28 cellular contexts compared by ENCODE assay signal in genomic region chr2:110870545-110870944, GRCh38.
"Had no signal": no experiment of that assay in that cellular context is flagged by ENCODE, and none has a peak within 500 bp of the region (broad histone marks: within the 10 kb centered on the region; RNA-seq: fewer than 3 reads in every experiment).

No MANE protein-coding gene starts in this region.

- H3K4me1 ChIP-seq: ascending aorta, esophagus squamous epithelium had no signal

- H3K9me3 Mint-ChIP-seq: activated CD4-positive, alpha-beta T cell treated with anti-CD3 and anti-CD28 coated beads, Interleukin-2, amount 10 ng/mL, durations not matched to agents 7 days and 5 days; activated naive CD4-positive, alpha-beta T cell treated with anti-CD3 and anti-CD28 coated beads, Interleukin-2, amount 10 ng/mL, durations not matched to agents 7 days and 5 days; activated naive CD4-positive, alpha-beta T cell treated with anti-CD3 and anti-CD28 coated beads, Interleukin-2, amount 50 U/mL, for 72 hours; activated naive CD8-positive, alpha-beta T cell treated with anti-CD3 and anti-CD28 coated beads, Interleukin-2, amount 10 ng/mL, durations not matched to agents 7 days and 5 days; activated T-cell treated with anti-CD3 and anti-CD28 coated beads, Interleukin-2, amount 50 U/mL, for 24 hours; activated T-cell treated with anti-CD3 and anti-CD28 coated beads, Interleukin-2, amount 50 U/mL, for 72 hours; central memory CD8-positive, alpha-beta T cell; dendritic cell treated with granulocyte-macrophage colony-stimulating factor and Interleukin-4, amounts not matched to agents 40 ng/mL and 50 ng/mL, for 4 days; effector memory CD8-positive, alpha-beta T cell; T-cell; T-helper 1 cell treated with Interleukin-12 subunit alpha and Interleukin-12 subunit beta and Interleukin-4 antibody, amounts not matched to agents 30 μg/mL and 1 μg/mL, for 36 hours had no signal

- H3K27me3 Mint-ChIP-seq: effector memory CD8-positive, alpha-beta T cell had no signal

- H3K36me3 Mint-ChIP-seq: activated naive CD4-positive, alpha-beta T cell treated with anti-CD3 and anti-CD28 coated beads, Interleukin-2, amount 10 ng/mL, durations not matched to agents 7 days and 5 days; activated naive CD4-positive, alpha-beta T cell treated with anti-CD3 and anti-CD28 coated beads, Interleukin-2, amount 50 U/mL, for 72 hours; activated naive CD8-positive, alpha-beta T cell treated with anti-CD3 and anti-CD28 coated beads, Interleukin-2, amount 10 ng/mL, durations not matched to agents 7 days and 5 days; T-cell had no signal

- H3K27ac ChIP-seq: ascending aorta, brain microvascular endothelial cell, coronary artery, esophagus squamous epithelium, WERI-Rb-1 had no signal

- H3K4me3 Mint-ChIP-seq: activated CD4-positive, alpha-beta T cell treated with anti-CD3 and anti-CD28 coated beads for 36 hours; activated CD4-positive, alpha-beta T cell treated with anti-CD3 and anti-CD28 coated beads, Interleukin-2, amount 10 ng/mL, durations not matched to agents 7 days and 5 days; activated naive CD4-positive, alpha-beta T cell treated with anti-CD3 and anti-CD28 coated beads, Interleukin-2, amount 10 ng/mL, durations not matched to agents 7 days and 5 days; activated naive CD8-positive, alpha-beta T cell treated with anti-CD3 and anti-CD28 coated beads, Interleukin-2, amount 10 ng/mL, durations not matched to agents 7 days and 5 days; activated T-cell treated with anti-CD3 and anti-CD28 coated beads, Interleukin-2, amount 50 U/mL, for 24 hours; activated T-cell treated with anti-CD3 and anti-CD28 coated beads, Interleukin-2, amount 50 U/mL, for 72 hours; central memory CD8-positive, alpha-beta T cell; dendritic cell treated with granulocyte-macrophage colony-stimulating factor and Interleukin-4, amounts not matched to agents 40 ng/mL and 50 ng/mL, for 4 days; effector memory CD8-positive, alpha-beta T cell; T-cell; T-helper 1 cell treated with Interleukin-12 subunit alpha and Interleukin-12 subunit beta and Interleukin-4 antibody, amounts not matched to agents 30 μg/mL and 1 μg/mL, for 36 hours had no signal

- H3K27ac Mint-ChIP-seq: activated CD4-positive, alpha-beta T cell treated with anti-CD3 and anti-CD28 coated beads for 36 hours; activated naive CD4-positive, alpha-beta T cell treated with anti-CD3 and anti-CD28 coated beads, Interleukin-2, amount 10 ng/mL, durations not matched to agents 7 days and 5 days; activated naive CD4-positive, alpha-beta T cell treated with anti-CD3 and anti-CD28 coated beads, Interleukin-2, amount 50 U/mL, for 72 hours; activated naive CD8-positive, alpha-beta T cell treated with anti-CD3 and anti-CD28 coated beads, Interleukin-2, amount 10 ng/mL, durations not matched to agents 7 days and 5 days; activated T-cell treated with anti-CD3 and anti-CD28 coated beads, Interleukin-2, amount 50 U/mL, for 24 hours; activated T-cell treated with anti-CD3 and anti-CD28 coated beads, Interleukin-2, amount 50 U/mL, for 72 hours; effector memory CD8-positive, alpha-beta T cell; T-cell; T-helper 1 cell treated with Interleukin-12 subunit alpha and Interleukin-12 subunit beta and Interleukin-4 antibody, amounts not matched to agents 30 μg/mL and 1 μg/mL, for 36 hours had no signal

- H3K4me3 ChIP-seq: ascending aorta, coronary artery, esophagus squamous epithelium had no signal

- H3K27me3 ChIP-seq: ascending aorta, esophagus squamous epithelium had no signal

- ATAC-seq: activated CD4-positive, alpha-beta T cell treated with anti-CD3 and anti-CD28 coated beads for 36 hours; activated naive CD4-positive, alpha-beta T cell treated with anti-CD3 and anti-CD28 coated beads, Interleukin-2, amount 50 U/mL, for 72 hours; activated T-cell treated with anti-CD3 and anti-CD28 coated beads, Interleukin-2, amount 50 U/mL, for 72 hours; effector memory CD8-positive, alpha-beta T cell; T-cell had no signal

- DNase-seq: activated CD4-positive, alpha-beta T cell treated with anti-CD3 and anti-CD28 coated beads for 36 hours; activated CD4-positive, alpha-beta T cell treated with anti-CD3 and anti-CD28 coated beads, Interleukin-2, amount 10 ng/mL, durations not matched to agents 7 days and 5 days; activated CD4-positive, alpha-beta T cell treated with anti-CD3 and anti-CD28 coated beads, Interleukin-2, amount 50 U/mL, for 4 hours; activated CD4-positive, CD25-positive, alpha-beta regulatory T cell; activated CD4-positive, CD25-positive, alpha-beta regulatory T cell treated with anti-CD3 and anti-CD28 coated beads, Interleukin-2, amount 50 U/mL, for 72 hours; activated CD8-positive, alpha-beta memory T cell treated with anti-CD3 and anti-CD28 coated beads, Interleukin-2, amount 50 U/mL, for 48 hours; activated gamma-delta T cell; activated naive CD4-positive, alpha-beta T cell; activated naive CD4-positive, alpha-beta T cell treated with anti-CD3 and anti-CD28 coated beads, Interleukin-2, amount 10 ng/mL, durations not matched to agents 7 days and 5 days; activated naive CD8-positive, alpha-beta T cell treated with anti-CD3 and anti-CD28 coated beads, Interleukin-2, amount 10 ng/mL, durations not matched to agents 7 days and 5 days; activated T-cell treated with anti-CD3 and anti-CD28 coated beads for 4 hours; activated T-cell treated with anti-CD3 and anti-CD28 coated beads, Interleukin-2, amount 50 U/mL, for 24 hours; activated T-cell treated with anti-CD3 and anti-CD28 coated beads, Interleukin-2, amount 50 U/mL, for 72 hours; brain microvascular endothelial cell; effector CD4-positive, alpha-beta T cell; effector memory CD8-positive, alpha-beta T cell; erythroblast; esophagus squamous epithelium; hippocampal formation; T-cell; T-helper 9 cell; WERI-Rb-1 had no signal
